2 cellular contexts compared by ENCODE assay signal in genomic region chr22:42740320-42741096, GRCh38. TPM values are rescaled to one million over a fixed set of nuclear protein-coding genes. Genes with fewer than 3 reads are reported as not detected.
"Had no signal": no experiment of that assay in that cellular context is flagged by ENCODE, and none has a peak within 500 bp of the region (broad histone marks: within the 10 kb centered on the region; RNA-seq: fewer than 3 reads in every experiment).

No MANE protein-coding gene starts in this region.

RNA-seq across cellular contexts. Expression of gene A4GALT, which starts 19.8 kb away (rescaled TPM):
- total RNA-seq: activated CD4-positive, alpha-beta T cell treated with anti-CD3 and anti-CD28 coated beads for 36 hours had no signal
- polyA plus RNA-seq: neural cell had no signal
